ENCODE assay signal across 8 cellular contexts in the genomic region with DNA sequence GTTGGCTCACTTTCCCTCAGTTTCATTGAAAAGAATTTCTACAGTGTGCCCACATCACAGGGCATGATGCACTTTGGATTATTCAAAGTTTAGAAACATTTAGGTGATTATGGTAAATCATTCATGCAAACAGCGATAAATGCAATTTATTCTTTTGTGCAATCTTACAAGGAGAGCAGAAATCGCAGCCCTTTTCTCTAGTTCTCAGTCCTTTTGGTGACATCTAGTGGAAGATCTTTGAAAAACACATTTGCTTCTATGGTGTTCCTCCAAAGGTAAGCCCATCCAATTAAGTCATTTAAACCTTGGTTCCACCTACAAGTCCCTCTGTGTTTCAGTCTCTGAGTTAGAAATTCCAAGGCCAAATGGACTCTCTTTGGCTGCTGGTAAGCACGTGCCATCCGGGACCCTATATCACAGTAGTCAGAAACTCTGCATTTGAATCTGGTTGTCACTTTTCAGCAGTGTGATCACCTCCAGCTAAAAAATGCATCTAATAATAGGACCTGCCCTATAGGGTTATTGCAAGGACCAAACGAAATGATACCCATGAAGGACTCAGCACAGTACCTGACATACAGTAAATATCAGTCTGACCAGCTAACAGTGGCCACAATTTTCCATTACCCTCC.
DNase-seq lines count a peak whose midpoint lies in the region; ATAC-seq and TF ChIP-seq lines count a peak whose summit lies in the region.

No MANE protein-coding gene starts in this region.

- DNase-seq in AG08395 (ENCODE audit: low spot score) (peak; percentile 83), GM10248 (ENCODE audit: extremely low spot score) (peak; percentile 70), NCI-H2029 treated with DMSO at 0.1 percent for 48 hours (lab: John Stamatoyannopoulos, UW) (peak; percentile 24), astrocyte of the spinal cord (ENCODE audit: low read depth, low spot score) (peak; percentile 71), kidney glomerular epithelial cell (lab: John Stamatoyannopoulos, UW) (peak; percentile 28), NK-92 (lab: John Stamatoyannopoulos, UW; ENCODE audit: unreplicated experiment) (no peak)
- no peak for DNase-seq in effector CD8-positive, alpha-beta T cell (lab: John Stamatoyannopoulos, UW)

- in situ Hi-C loops in astrocyte of the spinal cord (cut with HindIII; ENCODE audit: low sequenced_read_pairs), result no loop called here

- CTCF ChIA-PET in GM10248 (lab: Yijun Ruan, JAX), result no interaction called here

- no peak overlapping the region for H3K4me3 ChIP-seq in astrocyte of the spinal cord (ENCODE audit: low read depth, low read length)

- TF ChIP-seq CTCF in GM10248 (IDR thresholded peaks at IDR 0.05; ENCODE audit: control extremely low read depth, extremely low read depth, low read depth, missing control alignments) (peak; percentile 57), astrocyte of the spinal cord (IDR thresholded peaks at IDR 0.05; ENCODE audit: low read depth, low read length) (peak; percentile 49)

- no peak for ATAC-seq in HG03039 (IDR thresholded peaks at IDR 0.05; ENCODE audit: unreplicated experiment)

- POLR2A ChIA-PET in GM10248 (lab: Yijun Ruan, JAX), result no interaction called here

Comparison
In these comparisons a context has a peak if more than half of its experiments do, and no peak if none do; other contexts are left out.
1. DNase-seq: peak in AG08395 (single experiment), GM10248 (single experiment), NCI-H2029 treated with DMSO at 0.1 percent for 48 hours (single experiment), astrocyte of the spinal cord (single experiment) and kidney glomerular epithelial cell (single experiment); none in NK-92 (single experiment) and effector CD8-positive, alpha-beta T cell (single experiment).